8 cellular contexts compared by ENCODE assay signal in genomic region chr4:2793920-2794706, GRCh38. TPM values are rescaled to one million over a fixed set of nuclear protein-coding genes. Genes with fewer than 3 reads are reported as not detected.
DNase-seq lines count a peak whose midpoint lies in the region; ATAC-seq and FAIRE-seq lines count a peak whose summit lies in the region.

No MANE protein-coding gene starts in this region.

- intact Hi-C loops in Right ventricle myocardium inferior (cut with DNase I): loop anchor here (2.0 kb wide), 1 partner anchor 17 kb away; no protein-coding TSS in a partner anchor

- CTCF ChIA-PET in activated CD8-positive, alpha-beta memory T cell treated with anti-CD3 and anti-CD28 coated beads, Interleukin-2, amount 10 ng/mL, durations not matched to agents 7 days and 5 days (lab: Charles Lee): no interaction called here

- in situ Hi-C loops in ACHN (cut with HindIII; ENCODE audit: low pct_ligation_motif_present, low pct_unique_long_range_greater_than_20kb, low sequenced_read_pairs): no loop called here

- DNase-seq in ACHN: peak; percentile 17
- no peak for DNase-seq in HTR-8/SVneo (ENCODE audit: insufficient read length, low spot score)
- DNase-seq in activated CD8-positive, alpha-beta memory T cell treated with anti-CD3 and anti-CD28 coated beads, Interleukin-2, amount 10 ng/mL, durations not matched to agents 7 days and 5 days: no peak
- no peak for DNase-seq in Right ventricle myocardium inferior (ENCODE audit: missing footprints)
- DNase-seq in renal cortical epithelial cell (ENCODE audit: low read depth): peak; percentile 41
- DNase-seq in NCI-H1417 (lab: John Stamatoyannopoulos, UW): no peak

- no peaks in the 10 kb centered on the region for H3K27me3 Mint-ChIP-seq in activated CD8-positive, alpha-beta memory T cell treated with anti-CD3 and anti-CD28 coated beads, Interleukin-2, amount 10 ng/mL, durations not matched to agents 7 days and 5 days

- H3K9me3 Mint-ChIP-seq in activated CD8-positive, alpha-beta memory T cell treated with anti-CD3 and anti-CD28 coated beads, Interleukin-2, amount 10 ng/mL, durations not matched to agents 7 days and 5 days (ENCODE audit: low read depth): no peaks in the 10 kb centered on the region

- peak overlapping the region; percentile 65 for H3K4me3 Mint-ChIP-seq in activated CD8-positive, alpha-beta memory T cell treated with anti-CD3 and anti-CD28 coated beads, Interleukin-2, amount 10 ng/mL, durations not matched to agents 7 days and 5 days

- H3K27ac Mint-ChIP-seq in activated CD8-positive, alpha-beta memory T cell treated with anti-CD3 and anti-CD28 coated beads, Interleukin-2, amount 10 ng/mL, durations not matched to agents 7 days and 5 days: no peak overlapping the region

- peak; percentile 54 for FAIRE-seq in HTR-8/SVneo (lab: Jason Lieb, UNC)

- H3K36me3 Mint-ChIP-seq in activated CD8-positive, alpha-beta memory T cell treated with anti-CD3 and anti-CD28 coated beads, Interleukin-2, amount 10 ng/mL, durations not matched to agents 7 days and 5 days: no peaks in the 10 kb centered on the region

- no peak for ATAC-seq in activated CD8-positive, alpha-beta memory T cell treated with anti-CD3 and anti-CD28 coated beads, Interleukin-2, amount 10 ng/mL, durations not matched to agents 7 days and 5 days
- ATAC-seq in Right ventricle myocardium inferior (peak; percentile 45), GM21390 (IDR thresholded peaks at IDR 0.05; ENCODE audit: unreplicated experiment) (no peak), HG03175 (IDR thresholded peaks at IDR 0.05; ENCODE audit: unreplicated experiment) (no peak)

- peaks cover 38% of the 10 kb centered on the region for H3K4me1 Mint-ChIP-seq in activated CD8-positive, alpha-beta memory T cell treated with anti-CD3 and anti-CD28 coated beads, Interleukin-2, amount 10 ng/mL, durations not matched to agents 7 days and 5 days

RNA-seq across cellular contexts. Expression of gene SH3BP2, which starts 1.2 kb away (rescaled TPM):
- total RNA-seq in activated CD8-positive, alpha-beta memory T cell treated with anti-CD3 and anti-CD28 coated beads, Interleukin-2, amount 10 ng/mL, durations not matched to agents 7 days and 5 days: 100 to 1,000 TPM in 1 of 2 experiments, 10 to 100 TPM in 1; 88.0 to 105 TPM
- total RNA-seq in Right ventricle myocardium inferior: 32.2 TPM
- total RNA-seq in renal cortical epithelial cell: 11.8 and 62.2 TPM in 2 replicates

RNA-seq across cellular contexts. Expression of gene TNIP2, which starts 38.0 kb away (rescaled TPM):
- 10 to 100 TPM; 51.3 to 53.5 TPM for total RNA-seq in activated CD8-positive, alpha-beta memory T cell treated with anti-CD3 and anti-CD28 coated beads, Interleukin-2, amount 10 ng/mL, durations not matched to agents 7 days and 5 days
- 29.6 TPM for total RNA-seq in Right ventricle myocardium inferior
- 72.4 and 88.6 TPM in 2 replicates for total RNA-seq in renal cortical epithelial cell

RNA-seq across cellular contexts. Expression of gene ADD1, which starts 49.5 kb away (rescaled TPM):
- total RNA-seq in activated CD8-positive, alpha-beta memory T cell treated with anti-CD3 and anti-CD28 coated beads, Interleukin-2, amount 10 ng/mL, durations not matched to agents 7 days and 5 days: 100 to 1,000 TPM; 251 to 260 TPM
- total RNA-seq in Right ventricle myocardium inferior (231 TPM), renal cortical epithelial cell (101 and 207 TPM in 2 replicates)

Comparison
In these comparisons a context has a peak if more than half of its experiments do, and no peak if none do; other contexts are left out.
1. DNase-seq: peak in ACHN (single experiment) and renal cortical epithelial cell (single experiment); none in HTR-8/SVneo (single experiment), activated CD8-positive, alpha-beta memory T cell treated with anti-CD3 and anti-CD28 coated beads, Interleukin-2, amount 10 ng/mL, durations not matched to agents 7 days and 5 days (single experiment), Right ventricle myocardium inferior (single experiment) and NCI-H1417 (0 of 3).